25 cellular contexts compared by ENCODE assay signal in the genomic region with DNA sequence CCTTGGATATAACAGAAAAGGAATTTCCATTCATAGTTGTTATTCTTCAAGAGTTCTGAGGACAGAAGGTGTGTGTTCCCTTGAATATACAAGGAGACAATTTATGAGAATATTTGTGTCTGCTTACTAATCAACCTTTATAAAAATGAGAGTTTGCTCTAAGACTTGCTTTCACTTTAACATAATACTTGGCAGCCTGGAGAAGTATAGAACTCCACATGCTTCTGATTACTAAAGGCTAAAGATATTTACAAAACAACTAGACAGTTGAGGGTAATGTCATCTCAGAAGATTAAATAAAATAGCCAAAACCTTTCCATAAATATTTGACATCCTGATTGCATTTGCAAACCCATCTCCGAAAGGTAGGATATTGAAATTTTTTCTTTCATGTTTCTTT.
"Had no signal": no experiment of that assay in that cellular context is flagged by ENCODE, and none has a peak within 500 bp of the region (broad histone marks: within the 10 kb centered on the region; RNA-seq: fewer than 3 reads in every experiment).

No MANE protein-coding gene starts in this region.

- H3K27ac ChIP-seq: heart right ventricle, left lung, neutrophil, pancreas, tibial artery, WERI-Rb-1 had no signal

- H3K27me3 Mint-ChIP-seq: activated CD4-positive, alpha-beta T cell treated with anti-CD3 and anti-CD28 coated beads, Interleukin-2, amount 10 ng/mL, durations not matched to agents 7 days and 5 days; activated CD8-positive, alpha-beta memory T cell treated with anti-CD3 and anti-CD28 coated beads, Interleukin-2, amount 10 ng/mL, durations not matched to agents 7 days and 5 days; activated CD8-positive, alpha-beta T cell treated with anti-CD3 and anti-CD28 coated beads for 36 hours; activated naive CD4-positive, alpha-beta T cell treated with anti-CD3 and anti-CD28 coated beads, Interleukin-2, amount 10 ng/mL, durations not matched to agents 7 days and 5 days; stimulated activated naive CD8-positive, alpha-beta T cell treated with anti-CD3 and anti-CD28 coated beads, Interleukin-15, amount 100 ng/mL, for 72 hours; T-cell had no signal

- H3K4me1 ChIP-seq: heart right ventricle, left lung, pancreas had no signal

- H3K4me1 Mint-ChIP-seq: activated CD4-positive, alpha-beta T cell treated with anti-CD3 and anti-CD28 coated beads, Interleukin-2, amount 10 ng/mL, durations not matched to agents 7 days and 5 days; activated CD8-positive, alpha-beta memory T cell treated with anti-CD3 and anti-CD28 coated beads, Interleukin-2, amount 10 ng/mL, durations not matched to agents 7 days and 5 days; activated naive CD4-positive, alpha-beta T cell treated with anti-CD3 and anti-CD28 coated beads, Interleukin-2, amount 10 ng/mL, durations not matched to agents 7 days and 5 days; natural killer cell; stimulated activated naive CD8-positive, alpha-beta T cell treated with anti-CD3 and anti-CD28 coated beads, Interleukin-15, amount 100 ng/mL, for 72 hours; T-cell had no signal

- FAIRE-seq: pancreas, TTC549, urothelium cell line had no signal

- H3K4me3 ChIP-seq: heart right ventricle, left lung, lung, pancreas, tibial artery had no signal

- H3K4me3 Mint-ChIP-seq: activated CD4-positive, alpha-beta T cell treated with anti-CD3 and anti-CD28 coated beads, Interleukin-2, amount 10 ng/mL, durations not matched to agents 7 days and 5 days; activated CD8-positive, alpha-beta memory T cell treated with anti-CD3 and anti-CD28 coated beads, Interleukin-2, amount 10 ng/mL, durations not matched to agents 7 days and 5 days; activated CD8-positive, alpha-beta T cell treated with anti-CD3 and anti-CD28 coated beads for 36 hours; activated naive CD4-positive, alpha-beta T cell treated with anti-CD3 and anti-CD28 coated beads, Interleukin-2, amount 10 ng/mL, durations not matched to agents 7 days and 5 days; natural killer cell; stimulated activated naive CD8-positive, alpha-beta T cell treated with anti-CD3 and anti-CD28 coated beads, Interleukin-15, amount 100 ng/mL, for 72 hours; T-cell had no signal

- H3K36me3 Mint-ChIP-seq: activated CD8-positive, alpha-beta memory T cell treated with anti-CD3 and anti-CD28 coated beads, Interleukin-2, amount 10 ng/mL, durations not matched to agents 7 days and 5 days; activated naive CD4-positive, alpha-beta T cell treated with anti-CD3 and anti-CD28 coated beads, Interleukin-2, amount 10 ng/mL, durations not matched to agents 7 days and 5 days; natural killer cell; T-cell had no signal

- DNase-seq: activated CD4-positive, alpha-beta T cell treated with anti-CD3 and anti-CD28 coated beads, Interleukin-2, amount 10 ng/mL, durations not matched to agents 7 days and 5 days; activated CD4-positive, CD25-positive, alpha-beta regulatory T cell treated with anti-CD3 and anti-CD28 coated beads, Interleukin-2, amount 50 U/mL, for 72 hours; activated CD8-positive, alpha-beta memory T cell treated with anti-CD3 and anti-CD28 coated beads, Interleukin-2, amount 10 ng/mL, durations not matched to agents 7 days and 5 days; activated CD8-positive, alpha-beta T cell treated with anti-CD3 and anti-CD28 coated beads for 36 hours; activated effector memory CD4-positive, alpha-beta T cell treated with anti-CD3 and anti-CD28 coated beads, Interleukin-2, amount 50 U/mL, for 16 hours; activated naive CD4-positive, alpha-beta T cell treated with anti-CD3 and anti-CD28 coated beads, Interleukin-2, amount 10 ng/mL, durations not matched to agents 7 days and 5 days; activated T-cell treated with anti-CD3 and anti-CD28 coated beads for 4 hours; cortex of kidney; erythroblast; heart right ventricle; kidney; left lung; midbrain; natural killer cell; pancreas; right cardiac atrium; stimulated activated CD4-positive, alpha-beta T cell treated with anti-CD3 and anti-CD28 coated beads, Interleukin-1b, Interleukin-23, amount 100 ng/mL, for 48 hours; stimulated activated naive CD8-positive, alpha-beta T cell treated with anti-CD3 and anti-CD28 coated beads, Interleukin-15, amount 100 ng/mL, for 72 hours; T-cell; tibial artery; WERI-Rb-1 had no signal

- H3K27me3 ChIP-seq: heart right ventricle, left lung, neutrophil, pancreas, tibial artery had no signal

- H3K9me3 ChIP-seq: heart right ventricle, left lung, neutrophil, pancreas, tibial artery had no signal

- H3K36me3 ChIP-seq: heart right ventricle, left lung, neutrophil, pancreas, tibial artery, WERI-Rb-1 had no signal

- ATAC-seq: activated CD8-positive, alpha-beta memory T cell treated with anti-CD3 and anti-CD28 coated beads, Interleukin-2, amount 10 ng/mL, durations not matched to agents 7 days and 5 days; activated CD8-positive, alpha-beta T cell treated with anti-CD3 and anti-CD28 coated beads for 36 hours; heart right ventricle; natural killer cell; right cardiac atrium; stimulated activated naive CD8-positive, alpha-beta T cell treated with anti-CD3 and anti-CD28 coated beads, Interleukin-15, amount 100 ng/mL, for 72 hours; T-cell had no signal

- H3K27ac Mint-ChIP-seq: activated CD4-positive, alpha-beta T cell treated with anti-CD3 and anti-CD28 coated beads, Interleukin-2, amount 10 ng/mL, durations not matched to agents 7 days and 5 days; activated CD8-positive, alpha-beta memory T cell treated with anti-CD3 and anti-CD28 coated beads, Interleukin-2, amount 10 ng/mL, durations not matched to agents 7 days and 5 days; activated CD8-positive, alpha-beta T cell treated with anti-CD3 and anti-CD28 coated beads for 36 hours; activated naive CD4-positive, alpha-beta T cell treated with anti-CD3 and anti-CD28 coated beads, Interleukin-2, amount 10 ng/mL, durations not matched to agents 7 days and 5 days; natural killer cell; stimulated activated naive CD8-positive, alpha-beta T cell treated with anti-CD3 and anti-CD28 coated beads, Interleukin-15, amount 100 ng/mL, for 72 hours; T-cell had no signal
